Comparison of ENCODE assay signal across 13 cellular contexts in the genomic region with DNA sequence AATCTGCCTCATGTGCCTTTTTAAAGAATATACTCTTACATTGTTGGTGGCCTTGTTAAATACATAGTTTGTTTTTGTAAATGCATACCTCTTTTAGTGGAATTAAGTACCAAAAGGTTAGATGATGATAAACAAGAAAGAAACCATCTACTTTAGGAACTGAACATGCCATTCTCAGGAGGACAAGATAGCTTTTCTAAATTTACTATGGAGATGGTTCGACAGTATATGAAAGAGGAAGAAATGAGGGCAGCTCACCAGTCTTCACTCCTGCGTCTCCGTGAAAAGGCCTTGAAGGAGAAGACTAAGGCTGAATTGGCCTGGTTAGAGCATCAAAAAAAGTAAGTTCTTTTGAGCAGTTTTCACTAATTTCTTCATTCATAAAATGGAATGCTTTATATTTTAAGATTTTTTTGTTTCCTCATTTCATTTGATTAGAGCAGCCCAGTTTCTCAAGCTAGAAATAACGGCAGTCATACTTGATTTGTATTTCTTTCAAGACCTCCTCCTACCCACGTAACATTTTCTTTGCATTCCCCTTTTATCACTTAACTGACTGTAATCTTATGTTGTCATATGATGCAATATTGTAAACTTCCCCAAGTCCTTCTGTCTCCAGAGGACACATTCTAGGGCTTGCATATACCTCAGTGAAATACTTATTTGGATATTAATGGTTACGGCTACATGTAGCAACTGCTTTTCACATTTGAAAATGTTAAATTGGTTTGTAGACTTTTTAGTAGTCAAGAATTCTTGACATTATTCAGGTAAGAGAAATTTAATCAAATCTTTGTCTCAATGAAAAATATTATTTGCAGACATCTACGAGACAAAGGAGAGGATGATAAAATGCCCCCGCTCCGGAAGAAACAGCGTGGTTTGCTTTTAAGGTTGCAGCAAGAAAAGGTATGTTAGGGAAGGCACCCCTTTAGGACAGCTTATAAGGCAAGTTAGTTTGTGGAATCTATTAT.
"Had no signal": no experiment of that assay in that cellular context is flagged by ENCODE, and none has a peak within 500 bp of the region (broad histone marks: within the 10 kb centered on the region; RNA-seq: fewer than 3 reads in every experiment).

No MANE protein-coding gene starts in this region.

- H3K4me1 ChIP-seq: neural progenitor cell, tibial artery, uterus had no signal

- DNase-seq: activated CD4-positive, alpha-beta T cell treated with anti-CD3 and anti-CD28 coated beads, Interleukin-2, amount 50 U/mL, for 1 hour; activated CD8-positive, alpha-beta memory T cell treated with anti-CD3 and anti-CD28 coated beads for 24 hours; dermis blood vessel endothelial cell; gastrocnemius medialis; left colon; ovary; tibial artery; uterus had no signal

- H3K9me3 ChIP-seq: gastrocnemius medialis, ovary, tibial artery, uterus had no signal

- H3K36me3 ChIP-seq: ovary, uterus had no signal

- ATAC-seq: activated CD4-positive, CD25-positive, alpha-beta regulatory T cell treated with anti-CD3 and anti-CD28 coated beads, Interleukin-2, amount 50 U/mL, for 24 hours; gastrocnemius medialis; left colon; stimulated activated effector memory CD8-positive, alpha-beta T cell treated with anti-CD3 and anti-CD28 coated beads, Interleukin-12 subunit alpha, Interleukin-12 subunit beta, amount 100 ng/mL, for 72 hours had no signal

- H3K4me3 ChIP-seq: gastrocnemius medialis, lung, neural progenitor cell, ovary, tibial artery, uterus had no signal

- H3K9ac ChIP-seq: neural progenitor cell had no signal

- H3K27ac ChIP-seq: epithelial cell of prostate, gastrocnemius medialis, neural progenitor cell, ovary, tibial artery, uterus had no signal

- H3K27me3 ChIP-seq: gastrocnemius medialis, neural progenitor cell, ovary, tibial artery, uterus had no signal
